Comparison of ENCODE assay signal across 15 cellular contexts in the genomic region with DNA sequence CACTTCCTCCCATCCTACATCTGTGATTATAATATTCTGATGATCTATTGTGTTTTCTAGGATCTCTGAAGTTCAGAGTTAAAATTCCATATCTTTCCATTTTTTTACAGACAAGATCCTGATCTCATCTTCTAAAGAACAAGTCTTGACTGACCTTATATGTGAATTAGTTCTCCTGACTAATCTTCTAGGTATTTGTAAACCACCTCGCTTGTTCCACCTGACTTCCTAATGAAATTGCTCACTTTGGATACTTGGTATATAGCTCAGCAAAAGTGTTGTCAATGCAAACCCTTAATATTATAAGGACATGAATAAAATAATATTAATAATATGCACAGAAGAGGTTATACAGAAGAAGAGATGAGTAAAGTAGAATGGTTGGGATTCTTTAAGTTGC.
"Had no signal": no experiment of that assay in that cellular context is flagged by ENCODE, and none has a peak within 500 bp of the region (broad histone marks: within the 10 kb centered on the region; RNA-seq: fewer than 3 reads in every experiment).

No MANE protein-coding gene starts in this region.

- DNase-seq: activated CD4-positive, alpha-beta T cell treated with anti-CD3 and anti-CD28 coated beads, Interleukin-2, amount 50 U/mL, for 1 hour; activated CD4-positive, CD25-positive, alpha-beta regulatory T cell; activated naive CD4-positive, alpha-beta T cell treated with anti-CD3 and anti-CD28 coated beads, Interleukin-2, amount 10 ng/mL, durations not matched to agents 7 days and 5 days; cortex of kidney; effector CD8-positive, alpha-beta T cell; nucleus accumbens; right cardiac atrium; stimulated activated CD4-positive, alpha-beta T cell treated with anti-CD3 and anti-CD28 coated beads, Interleukin-4, amount 100 ng/mL, for 4 hours; stimulated activated CD8-positive, alpha-beta memory T cell treated with anti-CD3 and anti-CD28 coated beads, Interleukin-4, amount 100 ng/mL, for 48 hours; stimulated activated naive CD4-positive, alpha-beta T cell treated with Interleukin-2 at 50 U/mL for 16 hours; substantia nigra; uterus had no signal

- H3K4me1 ChIP-seq: gastroesophageal sphincter, tibial nerve, uterus had no signal

- H3K4me3 ChIP-seq: gastroesophageal sphincter, skin epidermis, tibial nerve, uterus had no signal

- H3K9me3 ChIP-seq: gastroesophageal sphincter, tibial nerve, uterus had no signal

- H3K36me3 ChIP-seq: gastroesophageal sphincter, tibial nerve, uterus had no signal

- H3K27ac ChIP-seq: gastroesophageal sphincter, skin epidermis, tibial nerve, uterus had no signal

- ATAC-seq: gastroesophageal sphincter, right cardiac atrium had no signal

- H3K27me3 ChIP-seq: gastroesophageal sphincter, tibial nerve, uterus had no signal
